Comparison of ENCODE assay signal across 7 cellular contexts in the genomic region with DNA sequence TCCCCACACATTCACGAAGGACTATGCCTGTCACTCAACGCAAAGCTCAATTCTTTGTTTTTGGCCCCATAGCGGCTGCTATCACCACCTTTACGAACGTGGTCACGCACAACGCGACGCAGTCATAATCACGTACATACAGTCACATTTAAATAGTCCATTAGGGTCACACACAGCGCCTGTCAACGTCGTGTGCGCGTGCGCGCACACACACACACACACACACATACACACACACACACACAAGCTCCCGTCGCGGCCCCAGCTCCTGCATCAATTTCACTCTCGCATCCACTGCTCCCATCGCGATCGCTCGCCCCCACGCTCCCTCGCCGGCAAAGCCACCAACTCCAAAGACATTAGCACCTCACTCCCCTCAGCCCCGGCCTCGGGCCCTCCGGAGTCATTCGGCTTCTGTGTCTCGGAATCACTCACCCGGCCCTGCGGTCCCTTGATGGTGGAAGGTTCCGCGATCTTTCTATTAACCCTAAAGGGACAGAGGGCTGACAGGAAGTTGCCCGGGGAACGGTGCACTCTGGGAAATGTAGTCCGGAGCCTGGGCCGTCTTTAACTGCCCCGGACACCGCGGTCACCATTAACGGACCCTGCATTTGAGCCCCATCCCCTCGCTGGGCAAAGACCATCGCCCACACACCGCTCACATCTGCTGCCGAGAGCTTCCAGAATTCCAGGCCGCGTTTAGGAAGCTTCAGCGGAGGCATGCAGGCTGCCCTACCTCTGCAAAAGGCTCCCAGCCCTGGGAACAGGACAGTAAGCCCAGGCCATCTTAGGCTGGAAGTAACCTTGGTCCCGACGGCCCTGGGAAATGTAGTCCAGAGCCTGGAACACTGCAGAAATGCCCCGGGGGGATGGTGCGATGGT. TPM values are rescaled to one million over a fixed set of nuclear protein-coding genes. Genes with fewer than 3 reads are reported as not detected.
DNase-seq lines count a peak whose midpoint lies in the region; ATAC-seq, FAIRE-seq and TF ChIP-seq lines count a peak whose summit lies in the region.

A gene (minus strand): TSS at position 486 of the 882 bp plus-strand sequence. CDS start 12,768 bp downstream, outside the sequence.

- peaks cover 3% of the 10 kb centered on the region for H3K9me3 ChIP-seq in keratinocyte (ENCODE audit: control insufficient read depth, low read depth, low read length)

- H3K4me1 ChIP-seq in keratinocyte (ENCODE audit: control insufficient read depth, extremely low read depth, insufficient read depth, low read length) = peaks cover 15% of the 10 kb centered on the region

- H3K79me2 ChIP-seq in keratinocyte (ENCODE audit: control insufficient read depth, insufficient read depth, low read length) = peaks cover 53% of the 10 kb centered on the region

- FAIRE-seq in keratinocyte (lab: Jason Lieb, UNC) = peak; percentile 26

- no peak for TF ChIP-seq CTCF in keratinocyte (optimal IDR thresholded peaks at IDR 0.05 in 1 of 3, IDR thresholded peaks at IDR 0.05 in 1 of 3, conservative IDR thresholded peaks at IDR 0.05 in 1 of 3; ENCODE audit: extremely low read depth in 1 of 3, insufficient read depth in 2 of 3, low read length in 3 of 3)

- H3K9me1 ChIP-seq in keratinocyte (ENCODE audit: control insufficient read depth, extremely low read depth, insufficient read depth, low read length) = no peaks in the 10 kb centered on the region

- H3K4me2 ChIP-seq in keratinocyte (ENCODE audit: control insufficient read depth, extremely low read depth, insufficient read depth, low read depth, low read length) = peak within 1 kb of the TSS; percentile 96

- dilution Hi-C loops in keratinocyte (cut with MboI; ENCODE audit: extremely low pct_ligation_motif_present, low sequenced_read_pairs) = no loop called here

- H4K20me1 ChIP-seq in keratinocyte (ENCODE audit: control insufficient read depth, extremely low read depth, insufficient read depth, low read length) = no peaks in the 10 kb centered on the region

- no peaks in the 10 kb centered on the region for H3K27me3 ChIP-seq in keratinocyte (ENCODE audit: control insufficient read depth, extremely low read depth, insufficient read depth, low read length)

- DNase-seq in NCI-H2171 (lab: John Stamatoyannopoulos, UW) = peak; percentile 86
- peak; percentile 11 to 78 for DNase-seq in cerebellar nuclear complex (lab: John Stamatoyannopoulos, UW)
- no peak for DNase-seq in keratinocyte (ENCODE audit: low read depth, low spot score)
- peak; percentile 76 to 79 (median 76) for DNase-seq in stimulated activated CD4-positive, alpha-beta T cell treated with anti-CD3 and anti-CD28 coated beads, Interleukin-12 subunit alpha, Interleukin-12 subunit beta, amount 100 ng/mL, for 48 hours (ENCODE audit: low read depth in 2 of 3, low spot score in 1 of 3)

- H3K9ac ChIP-seq in keratinocyte (ENCODE audit: control insufficient read depth, extremely low read depth, insufficient read depth, low read length) = peak within 1 kb of the TSS; percentile 85

- H3K27ac ChIP-seq in keratinocyte (ENCODE audit: control insufficient read depth, insufficient read depth, low read length) = peak within 1 kb of the TSS; percentile 78

- H2AFZ ChIP-seq in keratinocyte (ENCODE audit: control insufficient read depth, low read length) = peak within 1 kb of the TSS; percentile 96

- peak within 1 kb of the TSS; percentile 59 to 89 (median 88) for H3K4me3 ChIP-seq in keratinocyte (ENCODE audit: control insufficient read depth in 2 of 3, extremely low read depth in 1 of 3, insufficient read depth in 2 of 3, low read depth in 1 of 3, low read length in 3 of 3)

- peaks cover 3 to 6% of the 10 kb centered on the region in 2 experiments for H3K36me3 ChIP-seq in keratinocyte (ENCODE audit: control insufficient read depth in 2 of 2, extremely low read depth in 1 of 2, insufficient read depth in 2 of 2, low read length in 2 of 2)

- peak; percentile 80 for ATAC-seq in GM18517 (IDR thresholded peaks at IDR 0.05; ENCODE audit: unreplicated experiment)
- peak; percentile 86 for ATAC-seq in HG02973 (IDR thresholded peaks at IDR 0.05; ENCODE audit: unreplicated experiment)
- ATAC-seq in activated CD4-positive, CD25-positive, alpha-beta regulatory T cell treated with anti-CD3 and anti-CD28 coated beads, Interleukin-2, amount 50 U/mL, for 24 hours = peak; percentile 98 to 99

RNA-seq across cellular contexts. Expression of the gene that starts here (rescaled TPM):
- 3.9 to 4.8 TPM (median 4.3 TPM) in 3 replicates for polyA plus RNA-seq in keratinocyte
- polyA plus RNA-seq in keratinocyte (2011; ENCODE audit: low read depth) = 1.9 TPM
- polyA plus RNA-seq in keratinocyte (2011; cell fraction: cytosol; rRNA removed) = 3.8 and 5.6 TPM in 2 replicates
- polyA plus RNA-seq in keratinocyte (2011; cell fraction: nucleus; rRNA removed) = 5.8 TPM in 2 replicates
- 4.1 and 5.1 TPM in 2 replicates for polyA plus RNA-seq in keratinocyte (2012; ENCODE audit: low replicate concordance)
- polyA minus RNA-seq in keratinocyte = 2.0 to 6.6 TPM (median 2.1 TPM) in 3 replicates
- polyA minus RNA-seq in keratinocyte (2011; cell fraction: cytosol; rRNA and poly(A)+ RNA removed) = 3.3 TPM
- polyA minus RNA-seq in keratinocyte (2011; cell fraction: nucleus; rRNA and poly(A)+ RNA removed) = 4.4 and 6.2 TPM in 2 replicates
